ENCODE assay signal across 27 cellular contexts in the genomic region with DNA sequence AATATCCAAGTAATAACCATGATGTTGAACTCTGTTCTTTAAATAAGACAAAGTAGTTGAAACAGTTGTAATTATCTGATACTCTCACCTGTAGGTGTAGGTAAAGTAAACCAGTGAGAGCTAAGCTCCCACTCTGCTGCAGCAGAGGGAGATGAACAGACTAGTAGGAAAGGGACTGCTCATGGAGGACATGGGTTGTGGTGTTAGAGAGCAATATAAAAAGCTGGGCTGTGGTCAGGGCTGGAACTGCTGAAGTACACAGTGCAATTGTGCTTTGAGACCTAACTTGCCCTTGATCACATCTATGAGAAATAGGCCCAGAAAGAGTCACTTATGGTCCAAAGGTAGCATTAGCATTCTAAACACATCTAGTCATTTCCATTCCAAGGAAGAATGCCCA.
"Had no signal": no experiment of that assay in that cellular context is flagged by ENCODE, and none has a peak within 500 bp of the region (broad histone marks: within the 10 kb centered on the region; RNA-seq: fewer than 3 reads in every experiment).

No MANE protein-coding gene starts in this region.

- H3K36me3 Mint-ChIP-seq: immature natural killer cell; natural killer cell treated with Interleukin-12 subunit alpha and Interleukin-12 subunit beta and Interleukin-15 and Interleukin-18, amount 100 ng/mL, for 72 hours had no signal

- H3K27ac ChIP-seq: coronary artery, esophagus squamous epithelium, heart right ventricle, parathyroid adenoma, suprapubic skin, transverse colon, vagina had no signal

- H3K27me3 Mint-ChIP-seq: natural killer cell treated with Interleukin-12 subunit alpha and Interleukin-12 subunit beta and Interleukin-15 and Interleukin-18, amount 100 ng/mL, for 72 hours; progenitor cell of endocrine pancreas; stimulated activated naive CD8-positive, alpha-beta T cell treated with anti-CD3 and anti-CD28 coated beads, Interleukin-15, amount 100 ng/mL, for 72 hours had no signal

- H3K4me3 ChIP-seq: coronary artery, esophagus squamous epithelium, heart right ventricle, smooth muscle cell, suprapubic skin, transverse colon, vagina had no signal

- H3K4me2 ChIP-seq: smooth muscle cell had no signal

- ATAC-seq: heart right ventricle; left lobe of liver; natural killer cell treated with Interleukin-12 subunit alpha and Interleukin-12 subunit beta and Interleukin-15 and Interleukin-18, amount 100 ng/mL, for 72 hours; sciatic nerve; stimulated activated naive CD8-positive, alpha-beta T cell treated with anti-CD3 and anti-CD28 coated beads, Interleukin-15, amount 100 ng/mL, for 72 hours had no signal

- DNase-seq: dermis blood vessel endothelial cell; effector memory CD4-positive, alpha-beta T cell; erythroblast; esophagus squamous epithelium; foreskin melanocyte; glutamatergic neuron; heart right ventricle; hippocampal formation; immature natural killer cell; kidney; stimulated activated CD4-positive, alpha-beta T cell treated with anti-CD3 and anti-CD28 coated beads, Interleukin-12 subunit alpha, Interleukin-12 subunit beta, amount 100 ng/mL, for 4 hours; stimulated activated CD4-positive, alpha-beta T cell treated with anti-CD3 and anti-CD28 coated beads, Interleukin-1b, Interleukin-23, amount 100 ng/mL, for 48 hours; stimulated activated CD4-positive, alpha-beta T cell treated with anti-CD3 and anti-CD28 coated beads, Interleukin-4, amount 100 ng/mL, for 1 hour; stimulated activated CD8-positive, alpha-beta memory T cell treated with anti-CD3 and anti-CD28 coated beads, Interleukin-4, amount 100 ng/mL, for 48 hours; stimulated activated naive CD4-positive, alpha-beta T cell; stimulated activated naive CD8-positive, alpha-beta T cell treated with anti-CD3 and anti-CD28 coated beads, Interleukin-15, amount 100 ng/mL, for 72 hours; transverse colon had no signal

- H3K27ac Mint-ChIP-seq: immature natural killer cell; natural killer cell treated with Interleukin-12 subunit alpha and Interleukin-12 subunit beta and Interleukin-15 and Interleukin-18, amount 100 ng/mL, for 72 hours; progenitor cell of endocrine pancreas; stimulated activated naive CD8-positive, alpha-beta T cell treated with anti-CD3 and anti-CD28 coated beads, Interleukin-15, amount 100 ng/mL, for 72 hours had no signal

- H2AFZ ChIP-seq: parathyroid adenoma had no signal

- H3K4me3 Mint-ChIP-seq: immature natural killer cell; natural killer cell treated with Interleukin-12 subunit alpha and Interleukin-12 subunit beta and Interleukin-15 and Interleukin-18, amount 100 ng/mL, for 72 hours; neural crest cell; stimulated activated naive CD8-positive, alpha-beta T cell treated with anti-CD3 and anti-CD28 coated beads, Interleukin-15, amount 100 ng/mL, for 72 hours had no signal

- H3K36me3 ChIP-seq: esophagus squamous epithelium, heart right ventricle, suprapubic skin, transverse colon, vagina had no signal

- H3K27me3 ChIP-seq: esophagus squamous epithelium, heart right ventricle, suprapubic skin, transverse colon, vagina had no signal

- H3K4me1 Mint-ChIP-seq: immature natural killer cell; neural crest cell; stimulated activated naive CD8-positive, alpha-beta T cell treated with anti-CD3 and anti-CD28 coated beads, Interleukin-15, amount 100 ng/mL, for 72 hours had no signal

- H3K4me1 ChIP-seq: esophagus squamous epithelium, heart right ventricle, parathyroid adenoma, suprapubic skin, transverse colon, vagina had no signal

- H3K9ac ChIP-seq: parathyroid adenoma had no signal

- H3K9me3 ChIP-seq: esophagus squamous epithelium, suprapubic skin, transverse colon, vagina had no signal

- H3K9me3 Mint-ChIP-seq: natural killer cell treated with Interleukin-12 subunit alpha and Interleukin-12 subunit beta and Interleukin-15 and Interleukin-18, amount 100 ng/mL, for 72 hours; neural crest cell; stimulated activated naive CD8-positive, alpha-beta T cell treated with anti-CD3 and anti-CD28 coated beads, Interleukin-15, amount 100 ng/mL, for 72 hours had no signal
